In genomic region chr12:50187084-50187900, GRCh38 we compare ENCODE assay signal across 7 cellular contexts. TPM values are rescaled to one million over a fixed set of nuclear protein-coding genes. Genes with fewer than 3 reads are reported as not detected.
DNase-seq lines count a peak whose midpoint lies in the region; ATAC-seq and TF ChIP-seq lines count a peak whose summit lies in the region.

No MANE protein-coding gene starts in this region.

- no peaks in the 10 kb centered on the region for H3K27me3 ChIP-seq in skeletal muscle satellite cell (ENCODE audit: control insufficient read depth, insufficient read depth, low read length)
- H3K27me3 ChIP-seq in endodermal cell (ENCODE audit: control insufficient read depth, insufficient read depth, low read length, poor library complexity, severe bottlenecking), result no peaks in the 10 kb centered on the region

- H3K9me3 ChIP-seq in skeletal muscle satellite cell (replicated peaks; ENCODE audit: low read length), result no peaks in the 10 kb centered on the region
- no peaks in the 10 kb centered on the region for H3K9me3 ChIP-seq in endodermal cell (ENCODE audit: control insufficient read depth, low read length)

- peaks cover 9% of the 10 kb centered on the region for H3K36me3 Mint-ChIP-seq in endodermal cell (ENCODE audit: low read depth)

- H3K27me3 Mint-ChIP-seq in endodermal cell (ENCODE audit: insufficient read depth), result no peaks in the 10 kb centered on the region

- WGBS in endodermal cell (ENCODE audit: insufficient coverage in 1 of 2, insufficient read length in 1 of 2), 2 experiments, result 87 to 91% methylated on average over 3 to 6 of the region's 7 CpGs

- no peak overlapping the region for H3K4me3 ChIP-seq in astrocyte of the spinal cord (ENCODE audit: low read depth, low read length)
- H3K4me3 ChIP-seq in skeletal muscle satellite cell (ENCODE audit: low read length), result peak overlapping the region; percentile 32
- H3K4me3 ChIP-seq in endodermal cell (ENCODE audit: low read length), result no peak overlapping the region

- no peak overlapping the region for H3K27ac Mint-ChIP-seq in endodermal cell

- H3K4me3 Mint-ChIP-seq in endodermal cell, result no peak overlapping the region

- H3K36me3 ChIP-seq in skeletal muscle satellite cell (ENCODE audit: insufficient read depth, low read length), result peaks cover 48% of the 10 kb centered on the region
- peaks cover 35% of the 10 kb centered on the region for H3K36me3 ChIP-seq in endodermal cell (ENCODE audit: control insufficient read depth, insufficient read depth, low read length)

- DNase-seq in astrocyte of the spinal cord (ENCODE audit: low read depth, low spot score) (peak; percentile 92), NCI-H1417 treated with DMSO at 0.1 percent for 48 hours (lab: John Stamatoyannopoulos, UW) (no peak), endodermal cell (no peak), GDM1 (lab: John Stamatoyannopoulos, UW) (no peak)

- H3K27ac ChIP-seq in endodermal cell (ENCODE audit: low read depth, low read length), result no peak overlapping the region

- no peak for TF ChIP-seq CTCF in astrocyte of the spinal cord (IDR thresholded peaks at IDR 0.05; ENCODE audit: low read depth, low read length)
- TF ChIP-seq CTCF in endodermal cell (conservative IDR thresholded peaks at IDR 0.05), result no peak

- ATAC-seq in GM19351 (IDR thresholded peaks at IDR 0.05; ENCODE audit: unreplicated experiment) (peak; percentile 77), HG03378 (IDR thresholded peaks at IDR 0.05; ENCODE audit: unreplicated experiment) (peak; percentile 46)

- in situ Hi-C loops in astrocyte of the spinal cord (cut with HindIII; ENCODE audit: low sequenced_read_pairs), result no loop called here

- H3K4me1 Mint-ChIP-seq in endodermal cell, result peaks cover 2% of the 10 kb centered on the region

- peak overlapping the region; percentile 53 for H3K4me2 ChIP-seq in skeletal muscle satellite cell (ENCODE audit: low read length)

- H3K4me1 ChIP-seq in skeletal muscle satellite cell (ENCODE audit: control insufficient read depth, insufficient read depth, low read length), result peaks cover 62% of the 10 kb centered on the region
- no peaks in the 10 kb centered on the region for H3K4me1 ChIP-seq in endodermal cell (ENCODE audit: control insufficient read depth, insufficient read depth, low read length)

- H3K9ac ChIP-seq in skeletal muscle satellite cell (ENCODE audit: low read depth, low read length) (peak overlapping the region; percentile 83), endodermal cell (ENCODE audit: extremely low read depth, low read length, poor library complexity, severe bottlenecking) (no peak overlapping the region)

- H3K9me3 Mint-ChIP-seq in endodermal cell, result no peaks in the 10 kb centered on the region

RNA-seq across cellular contexts. Expression of gene CERS5, which starts 20.1 kb away (rescaled TPM):
- 21.3 and 27.3 TPM in 2 replicates for total RNA-seq in skeletal muscle satellite cell (2012; rRNA removed)
- 10 to 100 TPM; 59.7 to 65.5 TPM for total RNA-seq in endodermal cell
- 46.4 TPM for polyA plus RNA-seq in endodermal cell (2013, experiment 1 of 2)
- 46.9 TPM for polyA plus RNA-seq in endodermal cell (2013, experiment 2 of 2)
